26 cellular contexts compared by ENCODE assay signal in the genomic region with DNA sequence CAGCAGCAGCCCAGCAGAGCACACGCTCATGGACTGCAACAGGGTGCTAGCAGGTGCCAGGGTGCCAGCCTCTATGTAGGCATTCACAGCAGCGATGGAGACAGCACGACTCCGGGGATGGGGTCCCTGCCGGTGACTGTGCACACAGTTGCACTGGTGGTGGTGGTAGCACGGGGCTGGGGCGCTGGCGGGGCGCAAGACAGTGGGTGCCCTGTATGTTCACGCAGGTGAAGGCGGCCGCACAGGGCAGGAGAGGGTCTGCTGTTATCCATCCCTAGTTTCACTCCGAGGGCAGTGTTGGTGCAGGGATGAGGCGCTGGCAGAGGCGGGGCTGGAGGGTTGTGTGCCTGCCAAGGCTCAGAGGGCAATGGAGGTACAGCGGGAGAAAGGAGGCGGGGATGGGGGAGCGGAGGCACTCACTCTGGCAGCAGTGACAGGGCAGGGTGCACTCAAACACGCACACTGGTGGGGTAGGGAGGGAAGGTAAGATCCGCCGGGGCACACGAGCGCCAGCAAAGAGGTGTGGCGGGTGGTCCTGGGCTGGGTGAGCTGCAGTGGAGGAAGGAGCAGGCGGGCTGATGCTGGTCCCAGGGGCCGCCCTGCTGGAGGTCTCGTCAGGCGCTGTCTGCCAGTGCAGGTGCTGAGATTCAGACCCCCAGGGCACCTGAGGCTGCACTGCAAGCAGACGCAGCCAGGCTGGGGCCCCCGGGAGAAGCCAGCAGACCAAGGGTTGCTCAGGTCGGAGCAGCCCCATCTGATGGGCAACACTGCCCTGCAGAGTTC.
"Had no signal": no experiment of that assay in that cellular context is flagged by ENCODE, and none has a peak within 500 bp of the region (broad histone marks: within the 10 kb centered on the region; RNA-seq: fewer than 3 reads in every experiment).

No MANE protein-coding gene starts in this region.

- H3K4me1 ChIP-seq: ascending aorta, body of pancreas had no signal

- H3K9me3 ChIP-seq: ascending aorta, MG63 had no signal

- ATAC-seq: activated naive CD4-positive, alpha-beta T cell treated with anti-CD3 and anti-CD28 coated beads, Interleukin-2, amount 50 U/mL, for 72 hours; activated naive CD8-positive, alpha-beta T cell treated with anti-CD3 and anti-CD28 coated beads, Interleukin-2, amount 50 U/mL, for 24 hours; activated T-cell treated with anti-CD3 and anti-CD28 coated beads, Interleukin-2, amount 50 U/mL, for 4 hours; body of pancreas; PC-3 had no signal

- H3K9me3 Mint-ChIP-seq: activated CD4-positive, alpha-beta T cell treated with anti-CD3 and anti-CD28 coated beads, Interleukin-2, amount 10 ng/mL, durations not matched to agents 7 days and 5 days had no signal

- H3K27ac Mint-ChIP-seq: activated B cell treated with CpG ODN at 0.5 μM for 24 hours; activated CD4-positive, alpha-beta memory T cell treated with anti-CD3 and anti-CD28 coated beads for 36 hours; activated CD4-positive, alpha-beta T cell treated with anti-CD3 and anti-CD28 coated beads, Interleukin-2, amount 10 ng/mL, durations not matched to agents 7 days and 5 days; activated naive CD4-positive, alpha-beta T cell treated with anti-CD3 and anti-CD28 coated beads, Interleukin-2, amount 50 U/mL, for 72 hours; activated naive CD8-positive, alpha-beta T cell treated with anti-CD3 and anti-CD28 coated beads, Interleukin-2, amount 50 U/mL, for 24 hours; T-helper 2 cell treated with Interferon-gamma antibody and Interleukin-4, amounts not matched to agents 5 μg/mL and 100 μg/mL, for 36 hours had no signal

- H3K27me3 ChIP-seq: ascending aorta, body of pancreas, MG63 had no signal

- H3K36me3 ChIP-seq: ascending aorta, MG63 had no signal

- H3K4me1 Mint-ChIP-seq: activated B cell treated with CpG ODN at 0.5 μM for 24 hours; activated CD4-positive, alpha-beta T cell treated with anti-CD3 and anti-CD28 coated beads, Interleukin-2, amount 10 ng/mL, durations not matched to agents 7 days and 5 days; activated naive CD8-positive, alpha-beta T cell treated with anti-CD3 and anti-CD28 coated beads, Interleukin-2, amount 50 U/mL, for 24 hours had no signal

- H3K4me3 Mint-ChIP-seq: activated B cell treated with CpG ODN at 0.5 μM for 24 hours; activated CD4-positive, alpha-beta memory T cell treated with anti-CD3 and anti-CD28 coated beads for 36 hours; activated CD4-positive, alpha-beta T cell treated with anti-CD3 and anti-CD28 coated beads, Interleukin-2, amount 10 ng/mL, durations not matched to agents 7 days and 5 days; activated naive CD8-positive, alpha-beta T cell treated with anti-CD3 and anti-CD28 coated beads, Interleukin-2, amount 50 U/mL, for 24 hours; activated T-cell treated with anti-CD3 and anti-CD28 coated beads, Interleukin-2, amount 50 U/mL, for 4 hours; T-helper 2 cell treated with Interferon-gamma antibody and Interleukin-4, amounts not matched to agents 5 μg/mL and 100 μg/mL, for 36 hours had no signal

- H3K27ac ChIP-seq: ascending aorta, body of pancreas, SK-N-MC had no signal

- H3K27me3 Mint-ChIP-seq: activated CD4-positive, alpha-beta memory T cell treated with anti-CD3 and anti-CD28 coated beads for 36 hours had no signal

- DNase-seq: activated B cell treated with CpG ODN at 0.5 μM for 24 hours; activated CD4-positive, alpha-beta memory T cell treated with anti-CD3 and anti-CD28 coated beads for 36 hours; activated CD4-positive, alpha-beta T cell treated with anti-CD3 and anti-CD28 coated beads for 1 hour; activated CD4-positive, alpha-beta T cell treated with anti-CD3 and anti-CD28 coated beads, Interleukin-2, amount 10 ng/mL, durations not matched to agents 7 days and 5 days; activated CD8-positive, alpha-beta memory T cell treated with anti-CD3 and anti-CD28 coated beads for 24 hours; activated effector memory CD4-positive, alpha-beta T cell treated with anti-CD3 and anti-CD28 coated beads, Interleukin-2, amount 50 U/mL, for 16 hours; activated naive CD4-positive, alpha-beta T cell treated with Interleukin-2 at 50 U/mL for 16 hours; activated naive CD8-positive, alpha-beta T cell treated with anti-CD3 and anti-CD28 coated beads, Interleukin-2, amount 50 U/mL, for 24 hours; activated T-cell treated with anti-CD3 and anti-CD28 coated beads, Interleukin-2, amount 50 U/mL, for 4 hours; amniotic stem cell; body of pancreas; MG63; MV-4-11; NCI-H1105; NCI-H1436; NCI-H1694 treated with DMSO at 0.1 percent for 48 hours; NCI-H2029 treated with DMSO at 0.1 percent for 48 hours; NCI-H510A treated with DMSO at 0.1 percent for 48 hours; NCI-H69; PC-3; SIG-M5; SW 1271 had no signal

- H3K4me3 ChIP-seq: ascending aorta, body of pancreas, MG63, SK-N-MC had no signal
